In the genomic region with DNA sequence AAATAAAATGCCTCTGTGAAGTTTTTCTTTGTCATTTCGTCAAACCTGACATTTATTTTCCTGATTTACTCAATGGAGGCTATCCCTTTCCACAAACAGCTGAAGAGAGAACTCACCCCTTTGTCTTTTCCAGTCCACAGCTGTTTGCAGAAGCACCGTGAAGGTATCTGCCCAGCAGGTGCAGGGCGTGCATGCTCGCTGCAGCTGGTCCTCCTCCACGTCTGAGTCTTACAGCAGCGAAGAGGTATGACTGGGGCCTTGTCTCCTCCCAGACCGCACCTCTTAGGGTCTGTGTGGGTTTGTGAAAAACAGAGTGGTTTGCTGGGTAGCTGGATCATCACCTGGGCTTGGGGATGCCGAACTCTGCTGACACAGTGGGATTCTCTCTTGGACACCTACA, we compare ENCODE assay signal across 22 cellular contexts. TPM values are rescaled to one million over a fixed set of nuclear protein-coding genes. Genes with fewer than 3 reads are reported as not detected.
"Had no signal": no experiment of that assay in that cellular context is flagged by ENCODE, and none has a peak within 500 bp of the region (broad histone marks: within the 10 kb centered on the region; RNA-seq: fewer than 3 reads in every experiment).

No MANE protein-coding gene starts in this region.

- ATAC-seq: activated naive CD4-positive, alpha-beta T cell treated with anti-CD3 and anti-CD28 coated beads, Interleukin-2, amount 50 U/mL, for 72 hours; activated T-cell treated with anti-CD3 and anti-CD28 coated beads, Interleukin-2, amount 50 U/mL, for 72 hours; heart right ventricle; left cardiac atrium; sciatic nerve had no signal

- DNase-seq: activated CD4-positive, alpha-beta T cell treated with anti-CD3 and anti-CD28 coated beads, Interleukin-2, amount 10 ng/mL, durations not matched to agents 24 days and 14 days; activated CD4-positive, CD25-positive, alpha-beta regulatory T cell; activated CD8-positive, alpha-beta memory T cell treated with anti-CD3 and anti-CD28 coated beads, Interleukin-2, amount 50 U/mL, for 48 hours; activated gamma-delta T cell; activated T-cell treated with anti-CD3 and anti-CD28 coated beads, Interleukin-2, amount 50 U/mL, for 72 hours; dorsolateral prefrontal cortex; endodermal cell; heart right ventricle; left cardiac atrium; midbrain; spleen had no signal

RNA-seq across cellular contexts. Expression of gene SPP2, which starts 9.7 kb away (rescaled TPM):
- total RNA-seq: activated CD4-positive, alpha-beta T cell treated with anti-CD3 and anti-CD28 coated beads, Interleukin-2, amount 10 ng/mL, durations not matched to agents 24 days and 14 days; activated naive CD4-positive, alpha-beta T cell treated with anti-CD3 and anti-CD28 coated beads, Interleukin-2, amount 50 U/mL, for 72 hours; activated T-cell treated with anti-CD3 and anti-CD28 coated beads, Interleukin-2, amount 50 U/mL, for 72 hours; cardiac septum; endodermal cell; epithelial cell of proximal tubule; frontal cortex; heart right ventricle; left cardiac atrium; lung microvascular endothelial cell; neural crest cell; osteoblast; pulmonary artery endothelial cell; sciatic nerve; spleen; suprapubic skin; upper lobe of left lung had no signal
